In genomic region chr11:15858881-15859280, GRCh38 we compare ENCODE assay signal across 19 cellular contexts.
"Had no signal": no experiment of that assay in that cellular context is flagged by ENCODE, and none has a peak within 500 bp of the region (broad histone marks: within the 10 kb centered on the region; RNA-seq: fewer than 3 reads in every experiment).

No MANE protein-coding gene starts in this region.

- DNase-seq: Karpas-422, KG1, MG63, NCI-H1092, NCI-H1105 treated with DMSO at 0.1 percent for 48 hours, NCI-H1417 treated with DMSO at 0.1 percent for 48 hours, NCI-H146, NCI-H1694 treated with DMSO at 0.1 percent for 48 hours, NCI-H2029, NCI-H2171 treated with DMSO at 0.1 percent for 48 hours, NCI-H2227 treated with DMSO at 0.1 percent for 48 hours, NCI-H524, NCI-H526 treated with DMSO at 0.1 percent for 48 hours, NCI-H774, Right ventricle myocardium superior, RPMI8226, SIG-M5 had no signal

- H3K4me3 ChIP-seq: MG63, SJSA1, SK-N-MC had no signal

- H3K27ac ChIP-seq: SJSA1, SK-N-MC had no signal

- H3K27me3 ChIP-seq: MG63, SJSA1 had no signal

- H3K9me3 ChIP-seq: MG63, SJSA1 had no signal

- H3K36me3 ChIP-seq: MG63, SJSA1 had no signal
